8 cellular contexts compared by ENCODE assay signal in genomic region chr20:33490023-33490933, GRCh38. TPM values are rescaled to one million over a fixed set of nuclear protein-coding genes. Genes with fewer than 3 reads are reported as not detected.
DNase-seq lines count a peak whose midpoint lies in the region; ATAC-seq and TF ChIP-seq lines count a peak whose summit lies in the region.

Gene CBFA2T2, plus strand, starts transcription at chr20:33490096. Its CDS starts 172 bp downstream, at chr20:33490268.

- no peaks in the 10 kb centered on the region for H3K4me1 Mint-ChIP-seq in stimulated activated naive CD8-positive, alpha-beta T cell treated with anti-CD3 and anti-CD28 coated beads, Interleukin-15, amount 100 ng/mL, for 72 hours

- ATAC-seq in GM18508 (IDR thresholded peaks at IDR 0.05; ENCODE audit: insufficient read depth, unreplicated experiment): peak; percentile 11
- ATAC-seq in HG02981 (IDR thresholded peaks at IDR 0.05; ENCODE audit: unreplicated experiment): peak; percentile 9
- ATAC-seq in stimulated activated naive CD8-positive, alpha-beta T cell treated with anti-CD3 and anti-CD28 coated beads, Interleukin-15, amount 100 ng/mL, for 72 hours: peak; percentile 72

- H3K27ac Mint-ChIP-seq in stimulated activated naive CD8-positive, alpha-beta T cell treated with anti-CD3 and anti-CD28 coated beads, Interleukin-15, amount 100 ng/mL, for 72 hours: peak within 1 kb of the TSS; percentile 65 to 97

- H3K27ac ChIP-seq in RWPE1: peak within 1 kb of the TSS; percentile 89

- no peaks in the 10 kb centered on the region for H3K9me3 Mint-ChIP-seq in stimulated activated naive CD8-positive, alpha-beta T cell treated with anti-CD3 and anti-CD28 coated beads, Interleukin-15, amount 100 ng/mL, for 72 hours

- POLR2A ChIA-PET in RWPE1 (lab: Yijun Ruan, JAX; ENCODE audit: low non-redundant PET): interaction anchor here (0.6 to 1.7 kb wide), 11 partner anchors 16 to 955 kb away, joined by 3 to 8 read pairs (median 4); partner anchors contain the start of gene SNTA1

- no peaks in the 10 kb centered on the region for H3K27me3 Mint-ChIP-seq in stimulated activated naive CD8-positive, alpha-beta T cell treated with anti-CD3 and anti-CD28 coated beads, Interleukin-15, amount 100 ng/mL, for 72 hours

- peak within 1 kb of the TSS; percentile 77 for H3K4me3 ChIP-seq in AG09309 (ENCODE audit: control insufficient read depth, low read depth, low read length)

- H3K4me3 Mint-ChIP-seq in stimulated activated naive CD8-positive, alpha-beta T cell treated with anti-CD3 and anti-CD28 coated beads, Interleukin-15, amount 100 ng/mL, for 72 hours: peak within 1 kb of the TSS; percentile 87 to 89

- CTCF ChIA-PET in RWPE1 (lab: Yijun Ruan, JAX): interaction anchor here (0.7 to 1.6 kb wide), 3 partner anchors 11 to 269 kb away, joined by 3 to 10 read pairs (median 5); no protein-coding TSS in a partner anchor

- no peak for TF ChIP-seq CTCF in AG09309 (IDR thresholded peaks at IDR 0.05; ENCODE audit: control insufficient read depth, insufficient read depth, low read depth, low read length, missing control alignments)
- TF ChIP-seq CTCF in RWPE1 (conservative IDR thresholded peaks at IDR 0.05; ENCODE audit: low read depth): no peak

- DNase-seq in AG09309 (ENCODE audit: low read depth) (peak; percentile 16), RWPE1 (ENCODE audit: low spot score) (peak; percentile 84), dermis microvascular lymphatic vessel endothelial cell (ENCODE audit: low read depth in 2 of 2) (peak; percentile 18 to 77), lung microvascular endothelial cell (ENCODE audit: low read depth in 2 of 2) (peak; percentile 79 to 89), pons (ENCODE audit: low spot score) (no peak)
- DNase-seq in stimulated activated naive CD8-positive, alpha-beta T cell treated with anti-CD3 and anti-CD28 coated beads, Interleukin-15, amount 100 ng/mL, for 72 hours: no peak

RNA-seq across cellular contexts. Expression of gene CBFA2T2, which starts in this region (rescaled TPM):
- total RNA-seq in dermis microvascular lymphatic vessel endothelial cell (2.6 and 5.1 TPM in 2 replicates), lung microvascular endothelial cell (2.4 and 3.2 TPM in 2 replicates)

Comparison
In these comparisons a context has a peak if more than half of its experiments do, and no peak if none do; other contexts are left out.
1. DNase-seq: peak in AG09309 (single experiment), RWPE1 (single experiment), dermis microvascular lymphatic vessel endothelial cell (2 of 2) and lung microvascular endothelial cell (2 of 2); none in stimulated activated naive CD8-positive, alpha-beta T cell treated with anti-CD3 and anti-CD28 coated beads, Interleukin-15, amount 100 ng/mL, for 72 hours (0 of 2) and pons (single experiment).
2. ATAC-seq: peak in every context shown above with its lines; median percentile 72 in stimulated activated naive CD8-positive, alpha-beta T cell treated with anti-CD3 and anti-CD28 coated beads, Interleukin-15, amount 100 ng/mL, for 72 hours; 11 in GM18508; 9 in HG02981.